Comparison of ENCODE assay signal across 13 cellular contexts in the genomic region with DNA sequence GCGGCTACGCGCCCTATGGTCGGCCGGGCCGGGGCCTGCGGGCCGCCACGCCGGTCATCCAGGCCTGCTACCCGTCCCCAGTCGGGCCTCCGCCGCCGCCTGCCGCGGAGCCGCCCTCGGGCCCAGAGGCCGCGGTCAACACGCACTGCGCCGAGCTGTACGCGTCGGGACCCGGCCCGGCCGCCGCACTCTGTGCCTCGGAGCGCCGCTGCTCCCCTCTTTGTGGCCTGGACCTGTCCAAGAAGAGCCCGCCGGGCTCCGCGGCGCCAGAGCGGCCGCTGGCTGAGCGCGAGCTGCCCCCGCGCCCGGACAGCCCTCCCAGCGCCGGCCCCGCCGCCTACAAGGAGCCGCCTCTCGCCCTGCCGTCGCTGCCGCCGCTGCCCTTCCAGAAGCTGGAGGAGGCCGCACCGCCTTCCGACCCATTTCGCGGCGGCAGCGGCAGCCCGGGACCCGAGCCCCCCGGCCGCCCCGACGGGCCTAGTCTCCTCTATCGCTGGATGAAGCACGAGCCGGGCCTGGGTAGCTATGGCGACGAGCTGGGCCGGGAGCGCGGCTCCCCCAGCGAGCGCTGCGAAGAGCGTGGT. TPM values are rescaled to one million over a fixed set of nuclear protein-coding genes. Genes with fewer than 3 reads are reported as not detected.
DNase-seq lines count a peak whose midpoint lies in the region; ATAC-seq and TF ChIP-seq lines count a peak whose summit lies in the region.
"Had no signal": no experiment of that assay in that cellular context is flagged by ENCODE, and none has a peak within 500 bp of the region (broad histone marks: within the 10 kb centered on the region; RNA-seq: fewer than 3 reads in every experiment).

No MANE protein-coding gene starts in this region.

- no peak overlapping the region for H3K4me2 ChIP-seq in mesendoderm (ENCODE audit: low read length)

- no peak overlapping the region for H2BK5ac ChIP-seq in mesendoderm (ENCODE audit: low read length)

- H3K79me1 ChIP-seq in mesendoderm (ENCODE audit: low read length) = no peaks in the 10 kb centered on the region

- H3K9ac ChIP-seq in colonic mucosa (ENCODE audit: low read depth in 2 of 2, low read length in 2 of 2) (peak overlapping the region in 1 of 2 donors; percentile 76), mesendoderm (ENCODE audit: low read length) (no peak overlapping the region)

- no peaks in the 10 kb centered on the region for H3K79me2 ChIP-seq in mesendoderm (ENCODE audit: control insufficient read depth, insufficient read depth, low read length)

- TF ChIP-seq CTCF in colonic mucosa (IDR thresholded peaks at IDR 0.05) = no peak
- TF ChIP-seq CTCF in tibial nerve (IDR thresholded peaks at IDR 0.05) = no peak

- H3K36me3 ChIP-seq in colonic mucosa (no peaks in the 10 kb centered on the region), mesendoderm (ENCODE audit: control insufficient read depth, insufficient read depth, low read length) (no peaks in the 10 kb centered on the region), tibial nerve (peaks cover 0 to 50% (median 0%) of the 10 kb centered on the region in 3 donors)

- H2AK5ac ChIP-seq in mesendoderm (ENCODE audit: low read length) = no peak overlapping the region

- no peak for TF ChIP-seq POLR2A in tibial nerve (IDR thresholded peaks at IDR 0.05)

- H3K4me3 ChIP-seq in colonic mucosa = peak overlapping the region; percentile 59
- no peak overlapping the region for H3K4me3 ChIP-seq in mesendoderm (ENCODE audit: low read length)
- H3K4me3 ChIP-seq in tibial nerve = peak overlapping the region in 3 of 4 donors; percentile 9 to 69 (median 49)

- H3K4me1 ChIP-seq in colonic mucosa (peaks cover 13% of the 10 kb centered on the region), mesendoderm (ENCODE audit: control insufficient read depth, low read depth, low read length) (no peaks in the 10 kb centered on the region), tibial nerve (peaks cover 0 to 84% (median 45%) of the 10 kb centered on the region in 4 donors)

- WGBS in mesendoderm (ENCODE audit: extremely low coverage, insufficient coverage, low lambda C conversion rate) = no CpG with 5 or more reads among the region's 81 CpGs
- 14 to 26% methylated on average over 9 to 49 of the region's 81 CpGs for WGBS in tibial nerve, 2 donors

- H2BK15ac ChIP-seq in mesendoderm (replicated peaks; ENCODE audit: low read depth) = no peak overlapping the region

- peaks cover 6 to 7% of the 10 kb centered on the region in 2 donors for H3K36me3 Mint-ChIP-seq in activated T-cell treated with anti-CD3 and anti-CD28 coated beads, Interleukin-2, amount 50 U/mL, for 72 hours (ENCODE audit: insufficient read depth in 2 of 2)

- peaks cover 17% of the 10 kb centered on the region for H3K4me1 Mint-ChIP-seq in activated T-cell treated with anti-CD3 and anti-CD28 coated beads, Interleukin-2, amount 50 U/mL, for 72 hours (ENCODE audit: low read depth)

- no peak overlapping the region for H4K8ac ChIP-seq in mesendoderm (ENCODE audit: low read depth, low read length)

- H3K27me3 ChIP-seq in colonic mucosa (peaks cover 35% of the 10 kb centered on the region), mesendoderm (ENCODE audit: insufficient read depth, low read length, poor library complexity) (peaks cover 41% of the 10 kb centered on the region), tibial nerve (peaks cover 0 to 21% of the 10 kb centered on the region in 2 donors)

- no peak overlapping the region for H3K4me3 Mint-ChIP-seq in activated T-cell treated with anti-CD3 and anti-CD28 coated beads, Interleukin-2, amount 50 U/mL, for 72 hours

- DNase-seq in activated T-cell treated with anti-CD3 and anti-CD28 coated beads, Interleukin-2, amount 50 U/mL, for 1 hour = peak; percentile 50
- DNase-seq in activated T-cell treated with anti-CD3 and anti-CD28 coated beads, Interleukin-2, amount 50 U/mL, for 72 hours = no peak
- DNase-seq in colonic mucosa (no peak), mesendoderm (peak; percentile 37), tibial nerve (ENCODE audit: low spot score in 2 of 2) (no peak), DMS79 (lab: John Stamatoyannopoulos, UW) (no peak), cerebellum (ENCODE audit: low spot score) (no peak)
- DNase-seq: ACHN, KG1, NCI-H2171 treated with DMSO at 0.1 percent for 48 hours, posterior cingulate gyrus had no signal

- H3K56ac ChIP-seq in mesendoderm (ENCODE audit: low read length) = no peak overlapping the region

- intact Hi-C loops in colonic mucosa (cut with DNase I) = loop anchor here (5.0 to 10.0 kb wide), 2 partner anchors 115 to 218 kb away; no protein-coding TSS in a partner anchor

- H3K27ac ChIP-seq in colonic mucosa (peak overlapping the region; percentile 50), mesendoderm (ENCODE audit: low read depth, low read length) (no peak overlapping the region), tibial nerve (peak overlapping the region; percentile 49 to 92 (median 71))

- no peak overlapping the region for H3K18ac ChIP-seq in mesendoderm (ENCODE audit: low read length)

- H3K27ac Mint-ChIP-seq in activated T-cell treated with anti-CD3 and anti-CD28 coated beads, Interleukin-2, amount 50 U/mL, for 72 hours = no peak overlapping the region
- H3K27ac Mint-ChIP-seq: activated naive CD4-positive, alpha-beta T cell treated with anti-CD3 and anti-CD28 coated beads for 36 hours had no signal

- ATAC-seq in activated T-cell treated with anti-CD3 and anti-CD28 coated beads, Interleukin-2, amount 50 U/mL, for 72 hours (replicated peaks in 1 of 2) = no peak
- ATAC-seq in GM21447 (IDR thresholded peaks at IDR 0.05; ENCODE audit: unreplicated experiment) = no peak

- peaks cover 6% of the 10 kb centered on the region for H3K27me3 Mint-ChIP-seq in activated T-cell treated with anti-CD3 and anti-CD28 coated beads, Interleukin-2, amount 50 U/mL, for 72 hours (ENCODE audit: low read depth)

- H3K4ac ChIP-seq in mesendoderm (ENCODE audit: low read depth, low read length) = no peak overlapping the region

- no peak overlapping the region for H4K5ac ChIP-seq in mesendoderm (ENCODE audit: low read length)

- TF ChIP-seq EP300 in tibial nerve (IDR thresholded peaks at IDR 0.05) = no peak

- no peaks in the 10 kb centered on the region for H3K9me3 ChIP-seq in colonic mucosa
- H3K9me3 ChIP-seq in tibial nerve = no peaks in the 10 kb centered on the region

- no peak overlapping the region for H3K23ac ChIP-seq in mesendoderm (ENCODE audit: low read length)

- H3K9me3 Mint-ChIP-seq in activated T-cell treated with anti-CD3 and anti-CD28 coated beads, Interleukin-2, amount 50 U/mL, for 72 hours = no peaks in the 10 kb centered on the region
- H3K9me3 Mint-ChIP-seq: activated naive CD4-positive, alpha-beta T cell treated with anti-CD3 and anti-CD28 coated beads for 36 hours had no signal

- H2BK120ac ChIP-seq in mesendoderm (ENCODE audit: low read depth, low read length) = no peak overlapping the region

RNA-seq across cellular contexts. Expression of a gene that starts 2.3 kb away (rescaled TPM):
- total RNA-seq in activated T-cell treated with anti-CD3 and anti-CD28 coated beads, Interleukin-2, amount 50 U/mL, for 72 hours = 10 to 100 TPM; 11.7 to 21.4 TPM
- total RNA-seq in colonic mucosa (10 to 100 TPM in 1 of 2 donors, 1 to 10 TPM in 1; 7.0 to 11.2 TPM), tibial nerve (10 to 100 TPM; 27.6 to 64.7 (median 50.0) TPM), cerebellum (9.1 TPM)
- 0.10 TPM for polyA plus RNA-seq in mesendoderm (2013, experiment 1 of 2)
- 0.10 TPM for polyA plus RNA-seq in mesendoderm (2013, experiment 2 of 2)

RNA-seq across cellular contexts. Expression of a gene that starts 15.4 kb away (rescaled TPM):
- total RNA-seq in activated T-cell treated with anti-CD3 and anti-CD28 coated beads, Interleukin-2, amount 50 U/mL, for 72 hours = 10 to 100 TPM; 29.0 to 33.3 TPM
- total RNA-seq in colonic mucosa (10 to 100 TPM; 41.0 to 49.8 TPM), tibial nerve (10 to 100 TPM; 18.6 to 37.3 (median 35.0) TPM), cerebellum (9.4 TPM)
- polyA plus RNA-seq in mesendoderm (2013, experiment 1 of 2) = 43.4 TPM
- 43.4 TPM for polyA plus RNA-seq in mesendoderm (2013, experiment 2 of 2)

RNA-seq across cellular contexts. Expression of a gene that starts 27.3 kb away (rescaled TPM):
- 10 to 100 TPM; 36.8 to 40.8 TPM for total RNA-seq in activated T-cell treated with anti-CD3 and anti-CD28 coated beads, Interleukin-2, amount 50 U/mL, for 72 hours
- 10 to 100 TPM; 22.7 to 34.4 TPM for total RNA-seq in colonic mucosa
- 20.0 TPM for polyA plus RNA-seq in mesendoderm (2013, experiment 1 of 2)
- polyA plus RNA-seq in mesendoderm (2013, experiment 2 of 2) = 19.3 TPM
- total RNA-seq in tibial nerve = 100 to 1,000 TPM in 1 of 4 donors, 10 to 100 TPM in 3; 56.3 to 137 (median 63.9) TPM
- 26.8 TPM for total RNA-seq in cerebellum

RNA-seq across cellular contexts. Expression of a gene that starts 32.1 kb away (rescaled TPM):
- total RNA-seq in activated T-cell treated with anti-CD3 and anti-CD28 coated beads, Interleukin-2, amount 50 U/mL, for 72 hours = under 1 TPM; 0.14 to 0.21 TPM
- total RNA-seq in colonic mucosa (under 1 TPM; 0.32 to 0.37 TPM), tibial nerve (10 to 100 TPM in 1 of 4 donors, 1 to 10 TPM in 3; 7.3 to 12.6 (median 7.8) TPM), cerebellum (6.9 TPM)
- polyA plus RNA-seq in mesendoderm (2013, experiment 1 of 2) = 0.20 TPM
- 0.14 TPM for polyA plus RNA-seq in mesendoderm (2013, experiment 2 of 2)

Comparison
In these comparisons a context has a peak if more than half of its experiments do, and no peak if none do; other contexts are left out.
1. DNase-seq: peak in activated T-cell treated with anti-CD3 and anti-CD28 coated beads, Interleukin-2, amount 50 U/mL, for 1 hour (single experiment) and mesendoderm (single experiment); none in activated T-cell treated with anti-CD3 and anti-CD28 coated beads, Interleukin-2, amount 50 U/mL, for 72 hours (0 of 2), colonic mucosa (single experiment), tibial nerve (0 of 2), DMS79 (single experiment) and cerebellum (single experiment).